Comparison of ENCODE assay signal across 8 cellular contexts in genomic region chr13:99658266-99658991, GRCh38. TPM values are rescaled to one million over a fixed set of nuclear protein-coding genes. Genes with fewer than 3 reads are reported as not detected.
DNase-seq lines count a peak whose midpoint lies in the region; FAIRE-seq and TF ChIP-seq lines count a peak whose summit lies in the region.

No MANE protein-coding gene starts in this region.

- H2AK5ac ChIP-seq in H1 (ENCODE audit: low read depth, low read length) (no peak overlapping the region), mesenchymal stem cell (ENCODE audit: low read length, severe bottlenecking) (no peak overlapping the region)

- intact Hi-C loops in posterior vena cava (cut with DNase I) = loop anchor here (5.0 to 10.0 kb wide), 3 partner anchors 576 to 859 kb away; no protein-coding TSS in a partner anchor

- H2BK120ac ChIP-seq in H1 (replicated peaks; ENCODE audit: low read depth, low read length) (peak overlapping the region; percentile 47), mesenchymal stem cell (ENCODE audit: low read depth, low read length) (peak overlapping the region; percentile 90)

- H4K20me1 ChIP-seq in H1 (replicated peaks in 1 of 2; ENCODE audit: control insufficient read depth in 1 of 2, insufficient read depth in 2 of 2, low read length in 2 of 2) = no peaks in the 10 kb centered on the region

- H3K9me3 ChIP-seq in H1 (ENCODE audit: insufficient read depth in 2 of 2, low read depth in 1 of 2, low read length in 1 of 2) = no peaks in the 10 kb centered on the region
- no peaks in the 10 kb centered on the region for H3K9me3 ChIP-seq in mesenchymal stem cell (ENCODE audit: control insufficient read depth, low read length)

- no peak overlapping the region for H2AFZ ChIP-seq in H1 (ENCODE audit: low read length)
- H2AFZ ChIP-seq in mesenchymal stem cell (ENCODE audit: low read depth, low read length) = peak overlapping the region; percentile 97

- peak; percentile 42 to 59 (median 45) for TF ChIP-seq CTCF in H1 (IDR thresholded peaks at IDR 0.05; ENCODE audit: control extremely low read depth in 1 of 3, insufficient read depth in 1 of 3, low read depth in 1 of 3, low read length in 3 of 3)

- H3K4me3 ChIP-seq in H1 (ENCODE audit: extremely low read depth in 1 of 4, insufficient read depth in 2 of 4, low read depth in 3 of 4, low read length in 4 of 4) (peak overlapping the region; percentile 21 to 50 (median 31); a peak in 6 of 8 replicates), mesenchymal stem cell (ENCODE audit: insufficient read depth in 1 of 2, low read depth in 1 of 2, low read length in 2 of 2) (peak overlapping the region; percentile 38 to 76)

- peaks cover 0 to 11% of the 10 kb centered on the region in 2 experiments; a peak in 1 of 4 replicates for H3K79me2 ChIP-seq in H1 (ENCODE audit: control insufficient read depth in 1 of 2, insufficient read depth in 2 of 2, low read length in 2 of 2)

- peak; percentile 81 for DNase-seq in DMS79 (lab: John Stamatoyannopoulos, UW)
- DNase-seq in HCEC 1CT = peak; percentile 42
- peak; percentile 28 for DNase-seq in NCI-H2196 (lab: John Stamatoyannopoulos, UW; ENCODE audit: unreplicated experiment)
- peak; percentile 78 for DNase-seq in activated CD8-positive, alpha-beta memory T cell treated with anti-CD3 and anti-CD28 coated beads for 24 hours
- peak in 1 of 2 experiments; percentile 78 for DNase-seq in H1 (ENCODE audit: low read depth in 1 of 2, low spot score in 2 of 2)
- DNase-seq in mesenchymal stem cell = peak; percentile 58
- DNase-seq in stimulated activated CD8-positive, alpha-beta memory T cell treated with anti-CD3 and anti-CD28 coated beads, Interleukin-12 subunit alpha, Interleukin-12 subunit beta, amount 100 ng/mL, for 4 hours (ENCODE audit: low read depth) = peak; percentile 19
- no peak for DNase-seq in posterior vena cava (ENCODE audit: low spot score)

- H3K4ac ChIP-seq in H1 (replicated peaks; ENCODE audit: insufficient read length, low read depth, low read length) = peak overlapping the region; percentile 25
- peak overlapping the region in 1 of 2 experiments; percentile 94 for H3K4ac ChIP-seq in mesenchymal stem cell (ENCODE audit: low read depth in 1 of 2, low read length in 2 of 2)

- no peaks in the 10 kb centered on the region for H3K79me1 ChIP-seq in H1 (ENCODE audit: low read depth, low read length)
- peaks cover 3% of the 10 kb centered on the region for H3K79me1 ChIP-seq in mesenchymal stem cell (replicated peaks; ENCODE audit: low read length, poor library complexity, severe bottlenecking)

- no peak; a peak in 1 of 3 replicates for TF ChIP-seq POLR2A in H1 (IDR thresholded peaks at IDR 0.05; ENCODE audit: control extremely low read depth in 1 of 2, low read depth in 2 of 2, low read length in 2 of 2)

- H4K91ac ChIP-seq in H1 (replicated peaks; ENCODE audit: insufficient read length, low read length) (peak overlapping the region; percentile 99), mesenchymal stem cell (ENCODE audit: low read length) (peak overlapping the region; percentile 48)

- H2BK12ac ChIP-seq in H1 (ENCODE audit: low read depth, low read length) = peak overlapping the region; percentile 60
- peak overlapping the region in 1 of 2 experiments; percentile 31 for H2BK12ac ChIP-seq in mesenchymal stem cell (ENCODE audit: low read length in 2 of 2)

- POLR2A ChIA-PET in H1 (lab: Charles Lee; ENCODE audit: partially characterized antibody) = interaction anchor here (0.6 to 4.0 kb wide), 12 partner anchors 29 to 338 kb away, joined by 3 to 63 read pairs (median 4); no protein-coding TSS in a partner anchor

- no peaks in the 10 kb centered on the region for H3K23me2 ChIP-seq in H1 (ENCODE audit: low read depth, low read length)

- peak overlapping the region; percentile 99 for H3K18ac ChIP-seq in H1 (ENCODE audit: extremely low read depth, low read length)
- peak overlapping the region; percentile 62 to 91 for H3K18ac ChIP-seq in mesenchymal stem cell (ENCODE audit: low read depth in 1 of 2, low read length in 2 of 2)

- H3K27me3 ChIP-seq in H1 (replicated peaks in 1 of 4; ENCODE audit: control insufficient read depth in 3 of 4, extremely low read depth in 1 of 4, insufficient read depth in 3 of 4, low read length in 3 of 4) = no peaks in the 10 kb centered on the region
- peaks cover 0 to 3% of the 10 kb centered on the region in 2 experiments for H3K27me3 ChIP-seq in mesenchymal stem cell (ENCODE audit: control insufficient read depth in 1 of 2, insufficient read depth in 1 of 2, low read length in 2 of 2)

- H3K23ac ChIP-seq in H1 (ENCODE audit: insufficient read length) (no peak overlapping the region), mesenchymal stem cell (ENCODE audit: low read length in 2 of 2) (no peak overlapping the region)

- H3K27ac ChIP-seq in H1 (ENCODE audit: low read depth, low read length) = peak overlapping the region; percentile 87; the same call in 1 of the 2 replicates
- H3K27ac ChIP-seq in mesenchymal stem cell (ENCODE audit: low read length, poor library complexity, severe bottlenecking) = peak overlapping the region; percentile 97

- H3K4me2 ChIP-seq in H1 (ENCODE audit: insufficient read depth in 1 of 2, low read depth in 2 of 2, low read length in 2 of 2) (peak overlapping the region; percentile 61 to 77), mesenchymal stem cell (ENCODE audit: low read length, poor library complexity, severe bottlenecking) (peak overlapping the region; percentile 95)

- H3K36me3 ChIP-seq in H1 (ENCODE audit: control insufficient read depth in 2 of 4, insufficient read depth in 4 of 4, low read length in 3 of 4) = no peaks in the 10 kb centered on the region
- H3K36me3 ChIP-seq in mesenchymal stem cell (ENCODE audit: control insufficient read depth in 1 of 2, insufficient read depth in 2 of 2, low read depth in 1 of 2, low read length in 2 of 2) = no peaks in the 10 kb centered on the region

- no peak overlapping the region for H2BK15ac ChIP-seq in H1 (ENCODE audit: low read length)
- H2BK15ac ChIP-seq in mesenchymal stem cell (ENCODE audit: low read depth, poor library complexity, severe bottlenecking) = peak overlapping the region; percentile 99

- H3K14ac ChIP-seq in H1 (ENCODE audit: insufficient read length) (no peak overlapping the region), mesenchymal stem cell (ENCODE audit: low read length in 2 of 2) (no peak overlapping the region)

- peak; percentile 74 to 80 for TF ChIP-seq RAD21 in H1 (IDR thresholded peaks at IDR 0.05 in 1 of 2, conservative IDR thresholded peaks at IDR 0.05 in 1 of 2; ENCODE audit: low read depth in 2 of 2, low read length in 2 of 2)

- TF ChIP-seq EP300 in H1 (IDR thresholded peaks at IDR 0.05; ENCODE audit: borderline replicate concordance in 1 of 2, low read depth in 2 of 2, low read length in 2 of 2) = no peak; a peak in 1 of 3 replicates

- H3K9ac ChIP-seq in H1 (replicated peaks in 1 of 4; ENCODE audit: extremely low read depth in 1 of 4, low read depth in 3 of 4, low read length in 3 of 4) (peak overlapping the region in 3 of 4 experiments; percentile 19 to 55 (median 49); a peak in 4 of 7 replicates), mesenchymal stem cell (ENCODE audit: low read length) (peak overlapping the region; percentile 93)

- H2BK5ac ChIP-seq in H1 (ENCODE audit: low read depth, low read length) = peak overlapping the region; percentile 92
- peak overlapping the region; percentile 99 for H2BK5ac ChIP-seq in mesenchymal stem cell (ENCODE audit: low read depth, low read length, poor library complexity, severe bottlenecking)

- peak overlapping the region; percentile 98 for H4K5ac ChIP-seq in H1 (ENCODE audit: insufficient read length, low read depth, low read length)

- peak overlapping the region; percentile 73 for H3K56ac ChIP-seq in H1 (replicated peaks; ENCODE audit: insufficient read length, low read depth, low read length)

- WGBS in H1 (ENCODE audit: extremely low coverage in 1 of 2, insufficient coverage in 1 of 2, insufficient read length in 1 of 2, insufficient replicate concordance in 2 of 2, low coverage in 1 of 2, low lambda C conversion rate in 2 of 2, missing lambda C conversion rate in 1 of 2), 2 experiments = 5% methylated on average over 23 of the region's 26 CpGs; no CpG with 5 or more reads in 1 of the 2 experiments
- 15% methylated on average over 23 of the region's 26 CpGs for WGBS in mesenchymal stem cell

- peaks cover 18 to 33% (median 26%) of the 10 kb centered on the region in 4 experiments for H3K4me1 ChIP-seq in H1 (replicated peaks in 1 of 4; ENCODE audit: control insufficient read depth in 3 of 4, insufficient read depth in 4 of 4, low read length in 3 of 4)
- H3K4me1 ChIP-seq in mesenchymal stem cell (ENCODE audit: control insufficient read depth, insufficient read depth, low read depth, low read length) = peaks cover 16% of the 10 kb centered on the region

- no peak for FAIRE-seq in H1 (lab: Jason Lieb, UNC)

- H4K8ac ChIP-seq in H1 (ENCODE audit: extremely low read depth, insufficient read depth, low read length) = peak overlapping the region; percentile 75; the same call in 1 of the 2 replicates
- peak overlapping the region; percentile 99 for H4K8ac ChIP-seq in mesenchymal stem cell (ENCODE audit: low read length)

- CTCF ChIA-PET in H1 (lab: Charles Lee; ENCODE audit: partially characterized antibody) = interaction anchor here (0.7 to 8.3 kb wide), 39 partner anchors 11 to 596 kb away, joined by 3 to 92 read pairs (median 5); no protein-coding TSS in a partner anchor

- H2BK20ac ChIP-seq in H1 (ENCODE audit: low read length) = no peak overlapping the region

TF ChIP-seq in H1, 55 proteins besides CTCF, POLR2A, EP300 and RAD21 (continues in another document):
- TF ChIP-seq SP1 (IDR thresholded peaks at IDR 0.05; ENCODE audit: low read depth, low read length) = 0 out of 2 replicates have a peak, but pooled peaks have one; percentile 46
- no peak for TF ChIP-seq SUZ12 (IDR thresholded peaks at IDR 0.05; ENCODE audit: low read length)
- TF ChIP-seq RBBP5 (IDR thresholded peaks at IDR 0.05; ENCODE audit: borderline replicate concordance, low read depth, low read length) = 0 out of 2 replicates have a peak, but pooled peaks have one; percentile 58
- TF ChIP-seq ASH2L (IDR thresholded peaks at IDR 0.05; ENCODE audit: low read length) = peak; percentile 30
- TF ChIP-seq JUN (IDR thresholded peaks at IDR 0.05; ENCODE audit: low read depth, low read length) = no peak
- no peak for TF ChIP-seq TEAD4 (IDR thresholded peaks at IDR 0.05; ENCODE audit: low read depth, low read length)

RNA-seq across cellular contexts. Expression of gene CLYBL, which starts 51.9 kb away (rescaled TPM):
- 9.8 and 11.3 TPM in 2 replicates for total RNA-seq in H1 (2021; fragmentation: NEBNext Ultra II Directional; extraction: Animal tissue kit (Norgen Biotek cat#: 25700))
- 5.2 and 9.2 TPM in 2 replicates for polyA plus RNA-seq in H1 (2011; rRNA removed)
- polyA plus RNA-seq in H1 (2011; cell fraction: cytosol; rRNA removed) = 9.0 TPM
- 8.9 TPM for polyA plus RNA-seq in H1 (2011; cell fraction: nucleus; rRNA removed)
- 10.6 to 17.4 TPM (median 12.6 TPM) in 4 replicates for polyA plus RNA-seq in H1 (2012, experiment 1 of 2)
- 7.1 TPM for polyA plus RNA-seq in H1 (2012, experiment 2 of 2)
- 14.7 TPM for polyA plus RNA-seq in H1 (2013, experiment 1 of 2)
- 12.4 TPM for polyA plus RNA-seq in H1 (2013, experiment 2 of 2)
- polyA minus RNA-seq in H1 (2011; rRNA and poly(A)+ RNA removed) = 3.0 and 9.0 TPM in 2 replicates
- polyA minus RNA-seq in H1 (2011; cell fraction: cytosol; rRNA and poly(A)+ RNA removed) = 3.5 TPM
- 17.8 TPM for polyA minus RNA-seq in H1 (2011; cell fraction: nucleus; rRNA and poly(A)+ RNA removed)
- polyA plus RNA-seq in mesenchymal stem cell (2013, experiment 1 of 2) = 2.1 TPM
- polyA plus RNA-seq in mesenchymal stem cell (2013, experiment 2 of 2) = 2.2 TPM
- total RNA-seq in posterior vena cava = 10 to 100 TPM in 1 of 2 donors, 1 to 10 TPM in 1; 6.6 to 13.6 TPM
